8 cellular contexts compared by ENCODE assay signal in genomic region chr17:78383725-78384471, GRCh38. TPM values are rescaled to one million over a fixed set of nuclear protein-coding genes. Genes with fewer than 3 reads are reported as not detected.
DNase-seq lines count a peak whose midpoint lies in the region; ATAC-seq and TF ChIP-seq lines count a peak whose summit lies in the region.

No MANE protein-coding gene starts in this region.

- H3K36me3 ChIP-seq in DOHH2 (ENCODE audit: control insufficient read depth, low read length) (peaks cover 21% of the 10 kb centered on the region), neutrophil (no peaks in the 10 kb centered on the region)

- ATAC-seq in HG03439 (IDR thresholded peaks at IDR 0.05; ENCODE audit: unreplicated experiment) (peak; percentile 33), esophagus mucosa (peak; percentile 88)

- no peaks in the 10 kb centered on the region for H3F3A ChIP-seq in DOHH2 (ENCODE audit: control insufficient read depth, insufficient read depth)

- TF ChIP-seq CTCF in DOHH2 (IDR thresholded peaks at IDR 0.05; ENCODE audit: low read depth, low read length, poor library complexity, severe bottlenecking), result no peak
- TF ChIP-seq CTCF in neutrophil (IDR thresholded peaks at IDR 0.05), result no peak

- peak; percentile 42 to 44 for DNase-seq in activated CD4-positive, alpha-beta T cell treated with anti-CD3 and anti-CD28 coated beads, Interleukin-2, amount 50 U/mL, for 4 hours
- DNase-seq in ureter (ENCODE audit: low spot score), result peak; percentile 90
- DNase-seq in dedifferentiated amniotic fluid mesenchymal stem cell (ENCODE audit: extremely low spot score), result no peak
- no peak for DNase-seq in NCI-H1105 treated with DMSO at 0.1 percent for 48 hours (lab: John Stamatoyannopoulos, UW)

- no peaks in the 10 kb centered on the region for H3K9me2 ChIP-seq in DOHH2 (replicated peaks; ENCODE audit: control insufficient read depth, low read length)

- peaks cover 97% of the 10 kb centered on the region for H3K79me2 ChIP-seq in DOHH2 (ENCODE audit: control insufficient read depth, low read length)

- H3K4me2 ChIP-seq in DOHH2 (ENCODE audit: low read length), result peak overlapping the region; percentile 13; the same call in 1 of the 2 replicates

- H3K9me3 ChIP-seq in DOHH2 (ENCODE audit: control insufficient read depth, insufficient read depth, low read length), result no peaks in the 10 kb centered on the region
- H3K9me3 ChIP-seq in neutrophil, result no peaks in the 10 kb centered on the region

- H3K27ac ChIP-seq in DOHH2 (ENCODE audit: low read depth, low read length) (no peak overlapping the region), neutrophil (peak overlapping the region; percentile 97)

- H3K4me3 ChIP-seq in DOHH2 (ENCODE audit: low read length) (no peak overlapping the region), neutrophil (ENCODE audit: low read depth in 1 of 2, low read length in 1 of 2) (peak overlapping the region; percentile 58 to 59)

- H3K4me1 ChIP-seq in DOHH2 (ENCODE audit: control insufficient read depth, low read length) (peaks cover 73% of the 10 kb centered on the region), neutrophil (ENCODE audit: control insufficient read depth in 1 of 2, insufficient read depth in 1 of 2, low read depth in 1 of 2, low read length in 1 of 2) (peaks cover 99 to 100% of the 10 kb centered on the region in 2 experiments)

- H4K20me1 ChIP-seq in DOHH2 (ENCODE audit: control insufficient read depth, insufficient read depth, low read depth, low read length), result peaks cover 21% of the 10 kb centered on the region

- H3K27me3 ChIP-seq in DOHH2 (ENCODE audit: control insufficient read depth, low read length) (no peaks in the 10 kb centered on the region), neutrophil (no peaks in the 10 kb centered on the region)

RNA-seq across cellular contexts. Expression of gene PGS1, which starts 5.4 kb away (rescaled TPM):
- total RNA-seq in esophagus mucosa (15.9 TPM), ureter (73.2 TPM)

RNA-seq across cellular contexts. Expression of gene SOCS3, which starts 24.0 kb away (rescaled TPM):
- total RNA-seq in esophagus mucosa (13.6 TPM), ureter (66.1 TPM)

Comparison
In these comparisons a context has a peak if more than half of its experiments do, and no peak if none do; other contexts are left out.
1. DNase-seq: peak in activated CD4-positive, alpha-beta T cell treated with anti-CD3 and anti-CD28 coated beads, Interleukin-2, amount 50 U/mL, for 4 hours (2 of 2) and ureter (single experiment); none in dedifferentiated amniotic fluid mesenchymal stem cell (single experiment) and NCI-H1105 treated with DMSO at 0.1 percent for 48 hours (single experiment).